In the genomic region with DNA sequence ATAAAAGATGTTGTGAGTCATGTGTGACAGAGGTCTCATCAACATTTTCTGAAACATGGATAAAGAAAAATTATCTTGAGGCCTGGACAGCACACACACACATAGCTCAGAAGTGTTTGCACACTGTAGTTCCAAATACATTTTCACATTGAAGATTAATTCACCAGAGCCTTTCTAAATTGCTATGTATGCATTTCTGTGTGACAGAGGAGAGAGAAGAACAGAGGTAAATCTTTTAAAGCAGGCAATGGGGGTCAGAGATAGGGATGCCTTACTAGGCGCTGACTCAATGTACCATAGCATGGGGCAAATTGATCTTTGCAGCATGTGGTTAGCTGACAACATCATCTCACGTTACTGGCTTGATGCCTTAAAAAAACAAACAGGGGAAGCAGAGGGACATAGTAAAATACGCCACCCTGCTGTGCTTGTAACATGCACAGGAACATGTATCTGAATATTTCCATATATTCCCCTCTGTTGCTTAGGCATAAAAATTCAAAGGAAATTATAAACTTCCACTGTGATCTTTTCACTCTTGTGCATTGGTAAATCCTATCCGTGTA, we compare ENCODE assay signal across 18 cellular contexts. TPM values are rescaled to one million over a fixed set of nuclear protein-coding genes. Genes with fewer than 3 reads are reported as not detected.
DNase-seq lines count a peak whose midpoint lies in the region; ATAC-seq and TF ChIP-seq lines count a peak whose summit lies in the region.
"Had no signal": no experiment of that assay in that cellular context is flagged by ENCODE, and none has a peak within 500 bp of the region (broad histone marks: within the 10 kb centered on the region; RNA-seq: fewer than 3 reads in every experiment).

No MANE protein-coding gene starts in this region.

- H3K4me1 ChIP-seq in A673 (ENCODE audit: insufficient read depth, low read length, poor library complexity, severe bottlenecking): peaks cover 74% of the 10 kb centered on the region
- H3K4me1 ChIP-seq: foreskin keratinocyte had no signal

- no TSS peak for BruUV-seq in A673 (replicated peaks; lab: Mats Ljungman, UMichigan)

- no peaks in the 10 kb centered on the region for H3K36me3 ChIP-seq in A673 (ENCODE audit: insufficient read depth, low read length, poor library complexity, severe bottlenecking)

- intact Hi-C loops in A673 (cut with micrococcal nuclease; ENCODE audit: unreplicated experiment) (loop anchor here (5.0 to 10.0 kb wide), 2 partner anchors 524 to 906 kb away; a partner anchor contains a TSS), Right ventricle myocardium inferior (cut with DNase I) (no loop called here)

- CTCF ChIA-PET in A673 (lab: Charles Lee): interaction anchor here (0.6 to 1.7 kb wide), 2 partner anchors 30 to 39 kb away, joined by 3 read pairs; no protein-coding TSS in a partner anchor

- H3K27me3 ChIP-seq in A673 (replicated peaks; ENCODE audit: insufficient read depth, low read depth, low read length, poor library complexity): no peaks in the 10 kb centered on the region
- H3K27me3 ChIP-seq: foreskin keratinocyte had no signal

- POLR2A ChIA-PET in A673 (lab: Charles Lee; ENCODE audit: low non-redundant PET): no interaction called here

- DNase-seq in A673 (ENCODE audit: low spot score): peak; percentile 82
- peak; percentile 15 for DNase-seq in Daoy (ENCODE audit: low read depth)
- DNase-seq in NCI-H2171 (lab: John Stamatoyannopoulos, UW): peak; percentile 7
- DNase-seq in dermis blood vessel endothelial cell: peak; percentile 4
- DNase-seq in NCI-H2227 (lab: John Stamatoyannopoulos, UW; ENCODE audit: unreplicated experiment): no peak
- DNase-seq in Right ventricle myocardium inferior (ENCODE audit: missing footprints): no peak
- no peak for DNase-seq in Ammon's horn (ENCODE audit: low spot score)
- DNase-seq: activated CD4-positive, CD25-positive, alpha-beta regulatory T cell treated with anti-CD3 and anti-CD28 coated beads, Interleukin-2, amount 50 U/mL, for 72 hours; aorta; foreskin keratinocyte; NCI-H446; stimulated activated CD4-positive, alpha-beta T cell treated with anti-CD3 and anti-CD28 coated beads, Interleukin-12 subunit alpha, Interleukin-12 subunit beta, amount 100 ng/mL, for 4 hours; substantia nigra had no signal

- TF ChIP-seq CTCF in A673 (conservative IDR thresholded peaks at IDR 0.05; ENCODE audit: low read depth, low read length): no peak

- peak overlapping the region; percentile 1 for H3K4me3 ChIP-seq in A673 (ENCODE audit: low read depth, low read length, poor library complexity, severe bottlenecking)

- no peaks in the 10 kb centered on the region for H3K9me3 ChIP-seq in A673 (ENCODE audit: low read depth, low read length, poor library complexity, severe bottlenecking)

- ATAC-seq in HG03095 (IDR thresholded peaks at IDR 0.05; ENCODE audit: unreplicated experiment) (no peak), Right ventricle myocardium inferior (no peak)
- ATAC-seq: foreskin keratinocyte, Panc1 had no signal

- peak overlapping the region; percentile 92 for H3K27ac ChIP-seq in A673 (ENCODE audit: low read depth, low read length, poor library complexity, severe bottlenecking)
- H3K27ac ChIP-seq: foreskin keratinocyte, KMS-11 had no signal

RNA-seq across cellular contexts. Expression of a gene that starts 7.7 kb away (rescaled TPM):
- total RNA-seq in A673 (2021) (47.5 and 50.6 TPM in 2 replicates), dermis blood vessel endothelial cell (not detected in 2 replicates), Right ventricle myocardium inferior (not detected)
- total RNA-seq in Daoy (2014; rRNA removed; shearing (Covaris generic)): not detected in 2 replicates
- total RNA-seq: aorta, dermis microvascular lymphatic vessel endothelial cell, foreskin keratinocyte, osteoblast had no signal

RNA-seq across cellular contexts. Expression of a gene that starts 41.6 kb away (rescaled TPM):
- 33.7 and 36.5 TPM in 2 replicates for total RNA-seq in A673 (2021)
- 23.7 and 40.2 TPM in 2 replicates for total RNA-seq in Daoy (2014; rRNA removed; shearing (Covaris generic))
- total RNA-seq in dermis blood vessel endothelial cell: 18.5 and 23.5 TPM in 2 replicates
- 33.5 TPM for total RNA-seq in Right ventricle myocardium inferior

Comparison
In these comparisons a context has a peak if more than half of its experiments do, and no peak if none do; other contexts are left out.
1. DNase-seq: peak in A673 (single experiment), Daoy (single experiment), NCI-H2171 (single experiment) and dermis blood vessel endothelial cell (single experiment); none in NCI-H2227 (single experiment), Right ventricle myocardium inferior (single experiment) and Ammon's horn (single experiment).
2. RNA of a gene that starts 7.7 kb away (total RNA-seq): 47.5 to 50.6 TPM in A673; not detected in Daoy, not detected in dermis blood vessel endothelial cell and not detected in Right ventricle myocardium inferior (single experiment); every median in the first group is over 10 times any median in the second.